In genomic region chr4:154868423-154869194, GRCh38 we compare ENCODE assay signal across 16 cellular contexts.
A peak's percentile ranks its signal among the peaks of the same experiment; 100 is the strongest.
DNase-seq lines count a peak whose midpoint lies in the region; TF ChIP-seq lines count a peak whose summit lies in the region.
"Had no signal": no experiment of that assay in that cellular context is flagged by ENCODE, and none has a peak within 500 bp of the region (broad histone marks: within the 10 kb centered on the region; RNA-seq: fewer than 3 reads in every experiment).

No MANE protein-coding gene starts in this region.

- H3K36me3 Mint-ChIP-seq in progenitor cell of endocrine pancreas (ENCODE audit: insufficient read depth): peaks cover 3% of the 10 kb centered on the region
- H3K36me3 Mint-ChIP-seq: CD8-positive, alpha-beta T cell had no signal

- H3K4me1 Mint-ChIP-seq in progenitor cell of endocrine pancreas (ENCODE audit: low read depth): peaks cover 8% of the 10 kb centered on the region
- H3K4me1 Mint-ChIP-seq: B cell had no signal

- no peak overlapping the region for H3K4me3 ChIP-seq in HUES48 (ENCODE audit: low read depth, low read length)
- H3K4me3 ChIP-seq: BLaER1 treated with 17β-estradiol and CSF1 and Interleukin-3, amounts not matched to agents 10 nM and 100 nM had no signal

- H3K4me3 Mint-ChIP-seq in progenitor cell of endocrine pancreas (ENCODE audit: low read depth): no peak overlapping the region
- H3K4me3 Mint-ChIP-seq: B cell; CD8-positive, alpha-beta T cell had no signal

- peaks cover 24% of the 10 kb centered on the region for H3K9me3 Mint-ChIP-seq in progenitor cell of endocrine pancreas (ENCODE audit: low read depth)

- no peaks in the 10 kb centered on the region for H3K27me3 Mint-ChIP-seq in progenitor cell of endocrine pancreas
- H3K27me3 Mint-ChIP-seq: B cell had no signal

- TF ChIP-seq CTCF in progenitor cell of endocrine pancreas (IDR thresholded peaks at IDR 0.05; ENCODE audit: unreplicated experiment): no peak

- DNase-seq in ecto neural progenitor cell (ENCODE audit: low spot score): peak; percentile 54
- DNase-seq in iPS-NIHi7 (ENCODE audit: extremely low spot score): peak; percentile 16
- DNase-seq in progenitor cell of endocrine pancreas (ENCODE audit: low spot score, unreplicated experiment): no peak
- DNase-seq in NCI-H510A treated with DMSO at 0.1 percent for 48 hours (lab: John Stamatoyannopoulos, UW): no peak
- DNase-seq in activated CD8-positive, alpha-beta memory T cell treated with anti-CD3 and anti-CD28 coated beads, Interleukin-2, amount 50 U/mL, for 48 hours: no peak
- no peak for DNase-seq in amygdala (lab: John Stamatoyannopoulos, UW)
- DNase-seq: 8988T; Calu3; CD8-positive, alpha-beta T cell; DMS79 treated with DMSO at 0.1 percent for 48 hours; GF-D8; GOT3; H9 had no signal

- peaks cover 16% of the 10 kb centered on the region for H3K9me3 ChIP-seq in HUES48 (ENCODE audit: control insufficient read depth, insufficient read depth, low read length)

- peak overlapping the region; percentile 34 for H3K27ac Mint-ChIP-seq in progenitor cell of endocrine pancreas
- H3K27ac Mint-ChIP-seq: B cell; CD8-positive, alpha-beta T cell had no signal

- H3K4me1 ChIP-seq in HUES48 (ENCODE audit: control insufficient read depth, insufficient read depth, low read length): peaks cover 37% of the 10 kb centered on the region
- H3K4me1 ChIP-seq: BLaER1 treated with 17β-estradiol and CSF1 and Interleukin-3, amounts not matched to agents 10 nM and 100 nM had no signal

- H3K27ac ChIP-seq in HUES48 (ENCODE audit: low read depth, low read length): peak overlapping the region; percentile 56
- H3K27ac ChIP-seq: BLaER1 treated with 17β-estradiol and CSF1 and Interleukin-3, amounts not matched to agents 10 nM and 100 nM had no signal

- no peak overlapping the region for H3K9ac ChIP-seq in HUES48 (ENCODE audit: low read depth, low read length)
- H3K9ac ChIP-seq: BLaER1 treated with 17β-estradiol and CSF1 and Interleukin-3, amounts not matched to agents 10 nM and 100 nM had no signal

- no peaks in the 10 kb centered on the region for H3K27me3 ChIP-seq in HUES48 (ENCODE audit: control insufficient read depth, insufficient read depth, low read length)
- H3K27me3 ChIP-seq: BLaER1 treated with 17β-estradiol and CSF1 and Interleukin-3, amounts not matched to agents 10 nM and 100 nM had no signal

- H3K36me3 ChIP-seq in HUES48 (ENCODE audit: control insufficient read depth, insufficient read depth, low read length): no peaks in the 10 kb centered on the region
- H3K36me3 ChIP-seq: BLaER1 treated with 17β-estradiol and CSF1 and Interleukin-3, amounts not matched to agents 10 nM and 100 nM had no signal

Comparison
In these comparisons a context has a peak if more than half of its experiments do, and no peak if none do; other contexts are left out.
1. DNase-seq: peak in ecto neural progenitor cell (single experiment) and iPS-NIHi7 (single experiment); none in progenitor cell of endocrine pancreas (single experiment), NCI-H510A treated with DMSO at 0.1 percent for 48 hours (single experiment), activated CD8-positive, alpha-beta memory T cell treated with anti-CD3 and anti-CD28 coated beads, Interleukin-2, amount 50 U/mL, for 48 hours (single experiment) and amygdala (0 of 56).